1 cellular context compared by ENCODE assay signal in the genomic region with DNA sequence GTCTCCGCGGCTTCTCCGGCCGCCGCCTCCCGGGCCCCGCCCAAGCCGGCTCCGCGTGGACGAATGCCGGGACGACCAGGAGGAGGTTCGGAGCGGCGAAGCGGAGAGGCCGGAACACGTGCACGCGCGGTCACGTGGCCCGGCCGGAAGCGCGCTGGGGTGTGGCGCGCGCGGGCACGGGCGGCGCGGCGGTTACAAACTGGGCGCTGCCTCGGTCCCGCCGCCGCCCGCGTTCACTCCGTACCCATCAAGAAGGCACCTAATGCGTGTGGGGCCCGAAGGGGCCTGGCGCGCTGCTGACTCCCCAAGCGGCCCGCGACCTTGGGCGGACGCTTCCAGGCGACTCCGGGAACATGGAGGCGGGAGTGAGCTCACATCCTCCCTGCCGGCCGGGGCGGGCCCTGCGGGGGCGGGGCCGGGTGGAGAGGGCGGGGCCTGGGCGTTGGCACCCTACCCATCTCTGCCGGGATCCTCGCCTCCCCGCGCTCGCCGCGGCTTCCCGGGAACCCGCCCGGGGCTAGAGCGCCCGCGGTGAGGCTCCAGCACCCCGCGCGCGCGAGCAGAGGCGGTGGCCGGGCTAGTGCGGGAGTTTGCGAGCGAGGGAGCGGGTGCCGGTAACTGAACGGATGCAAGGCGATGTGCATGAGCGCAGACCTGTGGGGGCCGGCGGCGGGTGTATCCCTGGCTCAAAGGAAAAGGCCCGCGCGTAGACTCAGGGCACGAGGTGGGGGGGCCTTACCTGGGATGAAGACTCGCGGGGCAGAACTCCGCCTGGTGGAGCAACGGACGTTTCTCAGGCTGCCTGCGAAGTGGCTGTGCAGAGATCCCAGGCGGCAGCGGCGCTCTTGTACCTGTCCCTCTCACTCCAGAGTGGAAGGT.
TF ChIP-seq lines count a peak whose summit lies in the region.

TSS of gene TMEM185B (minus strand) at position 367 of the 879 bp plus-strand sequence. CDS start 424 bp downstream, outside the sequence.

TF ChIP-seq in GM12878, 131 proteins besides CTCF, POLR2A, EP300 and RAD21 (continued from another document and continues in another):
- TF ChIP-seq E2F8 (IDR thresholded peaks at IDR 0.05; ENCODE audit: low read depth, partially characterized antibody) = no peak
- TF ChIP-seq, protein P1, sequence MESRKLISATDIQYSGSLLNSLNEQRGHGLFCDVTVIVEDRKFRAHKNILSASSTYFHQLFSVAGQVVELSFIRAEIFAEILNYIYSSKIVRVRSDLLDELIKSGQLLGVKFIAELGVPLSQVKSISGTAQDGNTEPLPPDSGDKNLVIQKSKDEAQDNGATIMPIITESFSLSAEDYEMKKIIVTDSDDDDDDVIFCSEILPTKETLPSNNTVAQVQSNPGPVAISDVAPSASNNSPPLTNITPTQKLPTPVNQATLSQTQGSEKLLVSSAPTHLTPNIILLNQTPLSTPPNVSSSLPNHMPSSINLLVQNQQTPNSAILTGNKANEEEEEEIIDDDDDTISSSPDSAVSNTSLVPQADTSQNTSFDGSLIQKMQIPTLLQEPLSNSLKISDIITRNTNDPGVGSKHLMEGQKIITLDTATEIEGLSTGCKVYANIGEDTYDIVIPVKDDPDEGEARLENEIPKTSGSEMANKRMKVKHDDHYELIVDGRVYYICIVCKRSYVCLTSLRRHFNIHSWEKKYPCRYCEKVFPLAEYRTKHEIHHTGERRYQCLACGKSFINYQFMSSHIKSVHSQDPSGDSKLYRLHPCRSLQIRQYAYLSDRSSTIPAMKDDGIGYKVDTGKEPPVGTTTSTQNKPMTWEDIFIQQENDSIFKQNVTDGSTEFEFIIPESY (IDR thresholded peaks at IDR 0.05) = no peak
- TF ChIP-seq ZSCAN29 (IDR thresholded peaks at IDR 0.05) = no peak
- TF ChIP-seq IKZF1 (conservative IDR thresholded peaks at IDR 0.05) = peak; percentile 93
- TF ChIP-seq PKNOX1 (IDR thresholded peaks at IDR 0.05) = 0 out of 2 replicates have a peak, but pooled peaks have one; percentile 8
- no peak for TF ChIP-seq ZNF274 (IDR thresholded peaks at IDR 0.05; ENCODE audit: insufficient read depth, insufficient read length)
- no peak for TF ChIP-seq MTA3 (IDR thresholded peaks at IDR 0.05; ENCODE audit: borderline replicate concordance, low read length)
- TF ChIP-seq SMARCA5 (IDR thresholded peaks at IDR 0.05) = no peak; the same call in 1 of the 2 replicates
- TF ChIP-seq RAD51 (IDR thresholded peaks at IDR 0.05) = peak; percentile 71
- TF ChIP-seq RCOR1 (conservative IDR thresholded peaks at IDR 0.05; ENCODE audit: low read depth, low read length) = no peak
- TF ChIP-seq NR2F1 (conservative IDR thresholded peaks at IDR 0.05) = peak; percentile 85
- TF ChIP-seq GATAD2B (conservative IDR thresholded peaks at IDR 0.05; ENCODE audit: low read depth) = peak; percentile 83
- TF ChIP-seq, protein P2, sequence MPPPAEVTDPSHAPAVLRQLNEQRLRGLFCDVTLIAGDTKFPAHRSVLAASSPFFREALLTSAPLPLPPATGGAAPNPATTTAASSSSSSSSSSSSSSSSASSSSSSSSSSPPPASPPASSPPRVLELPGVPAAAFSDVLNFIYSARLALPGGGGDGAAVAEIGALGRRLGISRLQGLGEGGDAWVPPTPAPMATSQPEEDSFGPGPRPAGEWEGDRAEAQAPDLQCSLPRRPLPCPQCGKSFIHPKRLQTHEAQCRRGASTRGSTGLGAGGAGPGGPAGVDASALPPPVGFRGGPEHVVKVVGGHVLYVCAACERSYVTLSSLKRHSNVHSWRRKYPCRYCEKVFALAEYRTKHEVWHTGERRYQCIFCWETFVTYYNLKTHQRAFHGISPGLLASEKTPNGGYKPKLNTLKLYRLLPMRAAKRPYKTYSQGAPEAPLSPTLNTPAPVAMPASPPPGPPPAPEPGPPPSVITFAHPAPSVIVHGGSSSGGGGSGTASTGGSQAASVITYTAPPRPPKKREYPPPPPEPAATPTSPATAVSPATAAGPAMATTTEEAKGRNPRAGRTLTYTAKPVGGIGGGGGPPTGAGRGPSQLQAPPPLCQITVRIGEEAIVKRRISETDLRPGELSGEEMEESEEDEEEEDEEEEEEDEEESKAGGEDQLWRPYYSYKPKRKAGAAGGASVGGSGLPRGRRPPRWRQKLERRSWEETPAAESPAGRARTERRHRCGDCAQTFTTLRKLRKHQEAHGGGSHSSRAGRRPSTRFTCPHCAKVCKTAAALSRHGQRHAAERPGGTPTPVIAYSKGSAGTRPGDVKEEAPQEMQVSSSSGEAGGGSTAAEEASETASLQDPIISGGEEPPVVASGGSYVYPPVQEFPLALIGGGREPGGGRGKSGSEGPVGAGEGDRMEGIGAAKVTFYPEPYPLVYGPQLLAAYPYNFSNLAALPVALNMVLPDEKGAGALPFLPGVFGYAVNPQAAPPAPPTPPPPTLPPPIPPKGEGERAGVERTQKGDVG (CRISPR knock-in tag; IDR thresholded peaks at IDR 0.05) = no peak
- peak; percentile 56; the same call in 1 of the 2 replicates for TF ChIP-seq TAF1 (IDR thresholded peaks at IDR 0.05; ENCODE audit: borderline replicate concordance, low read depth, low read length)
- peak; percentile 29; the same call in 1 of the 2 replicates for TF ChIP-seq SMC3 (IDR thresholded peaks at IDR 0.05; ENCODE audit: borderline replicate concordance, low read length)
- 0 out of 2 replicates have a peak, but pooled peaks have one; percentile 6 for TF ChIP-seq JUND (IDR thresholded peaks at IDR 0.05; ENCODE audit: low read depth, low read length)
- no peak; a peak in 1 of 4 replicates for TF ChIP-seq IKZF2 (IDR thresholded peaks at IDR 0.05)
- TF ChIP-seq, protein P3, sequence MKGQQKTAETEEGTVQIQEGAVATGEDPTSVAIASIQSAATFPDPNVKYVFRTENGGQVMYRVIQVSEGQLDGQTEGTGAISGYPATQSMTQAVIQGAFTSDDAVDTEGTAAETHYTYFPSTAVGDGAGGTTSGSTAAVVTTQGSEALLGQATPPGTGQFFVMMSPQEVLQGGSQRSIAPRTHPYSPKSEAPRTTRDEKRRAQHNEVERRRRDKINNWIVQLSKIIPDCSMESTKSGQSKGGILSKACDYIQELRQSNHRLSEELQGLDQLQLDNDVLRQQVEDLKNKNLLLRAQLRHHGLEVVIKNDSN (IDR thresholded peaks at IDR 0.05; ENCODE audit: borderline replicate concordance, extremely low read length, insufficient read depth, low read depth, low read length) = peak; percentile 98
- no peak for TF ChIP-seq CHD1 (IDR thresholded peaks at IDR 0.05; ENCODE audit: low read depth, low read length)
- no peak for TF ChIP-seq CEBPZ (IDR thresholded peaks at IDR 0.05; ENCODE audit: low read depth, low read length)
- TF ChIP-seq POU2F2 (IDR thresholded peaks at IDR 0.05; ENCODE audit: borderline replicate concordance, low read depth, low read length) = 0 out of 3 replicates have a peak, but pooled peaks have one; percentile 13
- TF ChIP-seq KAT2A (conservative IDR thresholded peaks at IDR 0.05; ENCODE audit: control insufficient read depth, low read depth, low read length) = no peak
- TF ChIP-seq CBX5 (IDR thresholded peaks at IDR 0.05; ENCODE audit: low read depth) = peak; percentile 53; the same call in 1 of the 2 replicates
- peak; percentile 84 for TF ChIP-seq RELA (IDR thresholded peaks at IDR 0.05; ENCODE audit: borderline replicate concordance, partially characterized antibody)
- peak; percentile 86 for TF ChIP-seq POLR2AphosphoS5 (IDR thresholded peaks at IDR 0.05; ENCODE audit: low read length)
- peak; percentile 54 for TF ChIP-seq NR2C1 (IDR thresholded peaks at IDR 0.05)
- no peak for TF ChIP-seq NFYA (IDR thresholded peaks at IDR 0.05; ENCODE audit: borderline replicate concordance, low read depth, low read length)
- no peak for TF ChIP-seq TBL1XR1 (IDR thresholded peaks at IDR 0.05; ENCODE audit: low read depth, low read length)
- TF ChIP-seq PRDM15 (CRISPR knock-in tag; IDR thresholded peaks at IDR 0.05) = no peak
- no peak for TF ChIP-seq NRF1 (conservative IDR thresholded peaks at IDR 0.05; ENCODE audit: low read depth, low read length)
- TF ChIP-seq MYC (IDR thresholded peaks at IDR 0.05; ENCODE audit: insufficient read depth, insufficient read length, insufficient replicate concordance, low read length, severe bottlenecking) = peak; percentile 95
- TF ChIP-seq JUNB (IDR thresholded peaks at IDR 0.05) = no peak
- peak; percentile 74; the same call in 1 of the 2 replicates for TF ChIP-seq RBBP5 (conservative IDR thresholded peaks at IDR 0.05)
- peak; percentile 90; the same call in 1 of the 2 replicates for TF ChIP-seq STAT1 (conservative IDR thresholded peaks at IDR 0.05)
- TF ChIP-seq, protein P4, sequence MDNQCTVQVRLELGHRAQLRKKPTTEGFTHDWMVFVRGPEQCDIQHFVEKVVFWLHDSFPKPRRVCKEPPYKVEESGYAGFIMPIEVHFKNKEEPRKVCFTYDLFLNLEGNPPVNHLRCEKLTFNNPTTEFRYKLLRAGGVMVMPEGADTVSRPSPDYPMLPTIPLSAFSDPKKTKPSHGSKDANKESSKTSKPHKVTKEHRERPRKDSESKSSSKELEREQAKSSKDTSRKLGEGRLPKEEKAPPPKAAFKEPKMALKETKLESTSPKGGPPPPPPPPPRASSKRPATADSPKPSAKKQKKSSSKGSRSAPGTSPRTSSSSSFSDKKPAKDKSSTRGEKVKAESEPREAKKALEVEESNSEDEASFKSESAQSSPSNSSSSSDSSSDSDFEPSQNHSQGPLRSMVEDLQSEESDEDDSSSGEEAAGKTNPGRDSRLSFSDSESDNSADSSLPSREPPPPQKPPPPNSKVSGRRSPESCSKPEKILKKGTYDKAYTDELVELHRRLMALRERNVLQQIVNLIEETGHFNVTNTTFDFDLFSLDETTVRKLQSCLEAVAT (IDR thresholded peaks at IDR 0.05) = no peak
